Comparison of ENCODE assay signal across 20 cellular contexts in genomic region chr4:6468376-6468775, GRCh38. TPM values are rescaled to one million over a fixed set of nuclear protein-coding genes. Genes with fewer than 3 reads are reported as not detected.
DNase-seq lines count a peak whose midpoint lies in the region; ATAC-seq and TF ChIP-seq lines count a peak whose summit lies in the region.
"Had no signal": no experiment of that assay in that cellular context is flagged by ENCODE, and none has a peak within 500 bp of the region (broad histone marks: within the 10 kb centered on the region; RNA-seq: fewer than 3 reads in every experiment).

No MANE protein-coding gene starts in this region.

- in situ Hi-C loops in GM13976 (cut with MboI; ENCODE audit: low sequenced_read_pairs, unreplicated experiment), result no loop called here

- H3K4me3 ChIP-seq in HCT116 (replicated peaks in 1 of 2; ENCODE audit: low read depth in 1 of 2, low read length in 2 of 2), result no peak overlapping the region
- H3K4me3 ChIP-seq: MG63 had no signal

- H3K9me3 ChIP-seq in HCT116 (ENCODE audit: control insufficient read depth in 1 of 2, insufficient read depth in 1 of 2, low read depth in 1 of 2, low read length in 2 of 2), result no peaks in the 10 kb centered on the region
- H3K9me3 ChIP-seq: MG63 had no signal

- RAD21 ChIA-PET in HCT116 (lab: Charles Lee; ENCODE audit: low non-redundant PET in 1 of 2, low total read pairs in 2 of 2, uncharacterized antibody in 2 of 2, unreplicated experiment in 2 of 2), result no interaction called here

- no peak for TF ChIP-seq RAD21 in HCT116 (IDR thresholded peaks at IDR 0.05; ENCODE audit: low read depth)

- H3K27me3 ChIP-seq in HCT116 (ENCODE audit: insufficient read depth, low read length), result no peaks in the 10 kb centered on the region
- H3K27me3 ChIP-seq: MG63 had no signal

- peaks cover 5 to 26% of the 10 kb centered on the region in 2 experiments; a peak in 3 of 4 replicates for H3K4me1 ChIP-seq in HCT116 (ENCODE audit: control insufficient read depth in 1 of 2, insufficient read depth in 2 of 2, low read length in 2 of 2)

- no peaks in the 10 kb centered on the region for H3K36me3 ChIP-seq in HCT116 (ENCODE audit: control insufficient read depth in 1 of 2, insufficient read depth in 2 of 2, low read length in 2 of 2)
- H3K36me3 ChIP-seq: MG63 had no signal

- ATAC-seq in HCT116 (no peak), HG03571 (IDR thresholded peaks at IDR 0.05; ENCODE audit: unreplicated experiment) (no peak), GM19455 (IDR thresholded peaks at IDR 0.05; ENCODE audit: unreplicated experiment) (no peak)
- ATAC-seq: PC-3 had no signal

- H3K27ac ChIP-seq in HCT116 (ENCODE audit: low read depth, low read length), result no peak overlapping the region
- H3K27ac ChIP-seq: RWPE1 had no signal

- CTCF ChIA-PET in HCT116 (lab: Charles Lee), result no interaction called here

- H3K9me2 ChIP-seq in HCT116 (ENCODE audit: insufficient read depth), result no peaks in the 10 kb centered on the region

- intact Hi-C loops in HCT116 (cut with micrococcal nuclease) (loop anchor here (5.0 kb wide), 1 partner anchor 76 kb away; no protein-coding TSS in a partner anchor), posterior vena cava (cut with DNase I) (no loop called here)

- TF ChIP-seq CTCF in GM13976 (IDR thresholded peaks at IDR 0.05; ENCODE audit: borderline replicate concordance, control extremely low read depth, extremely low read depth, insufficient read depth, missing control alignments) (no peak), HCT116 (IDR thresholded peaks at IDR 0.05 in 2 of 3, conservative IDR thresholded peaks at IDR 0.05 in 1 of 3; ENCODE audit: borderline replicate concordance in 1 of 3, insufficient read depth in 1 of 3, low read depth in 2 of 3, low read length in 2 of 3) (no peak)

- no peak overlapping the region for H3K9ac ChIP-seq in HCT116 (ENCODE audit: low read length)

- BruUV-seq in HCT116 (replicated peaks; lab: Mats Ljungman, UMichigan), result TSS peak; percentile 15

- DNase-seq in GM13976 (ENCODE audit: low spot score) (peak; percentile 11), HCT116 (ENCODE audit: low read depth, low spot score) (no peak), ecto neural progenitor cell (ENCODE audit: low spot score) (peak; percentile 29), posterior vena cava (ENCODE audit: low spot score) (peak; percentile 35)
- no peak for DNase-seq in activated CD4-positive, CD25-positive, alpha-beta regulatory T cell treated with anti-CD3 and anti-CD28 coated beads, Interleukin-2, amount 50 U/mL, for 72 hours
- DNase-seq: ACHN, AML-193, DMS 273 treated with DMSO at 0.1 percent for 48 hours, GF-D8, H7, MG63, NCI-H1092, NCI-H146, NCI-H510A treated with DMSO at 0.1 percent for 48 hours, NCI-H82, PC-3 had no signal

- no peak overlapping the region for H2AFZ ChIP-seq in HCT116 (ENCODE audit: low read depth, low read length, poor library complexity, severe bottlenecking)

- H3K4me2 ChIP-seq in HCT116 (ENCODE audit: low read length), result no peak overlapping the region

- 0 out of 2 replicates have a peak, but pooled peaks cover 2% of the 10 kb centered on the region for H4K20me1 ChIP-seq in HCT116 (ENCODE audit: insufficient read depth)

- TF ChIP-seq POLR2A in HCT116 (IDR thresholded peaks at IDR 0.05; ENCODE audit: borderline replicate concordance, extremely low read depth, insufficient read depth, insufficient read length), result no peak

- POLR2A ChIA-PET in HCT116 (lab: Charles Lee), result no interaction called here

- H3K79me2 ChIP-seq in HCT116 (ENCODE audit: insufficient read depth, low read length), result peaks cover 52% of the 10 kb centered on the region

TF ChIP-seq in HCT116, 20 proteins besides CTCF, POLR2A, EP300 and RAD21:
- TF ChIP-seq EZH2phosphoT487 (IDR thresholded peaks at IDR 0.05; ENCODE audit: borderline replicate concordance), result no peak
- no peak for TF ChIP-seq REST (IDR thresholded peaks at IDR 0.05; ENCODE audit: low read depth)
- TF ChIP-seq EZH2 (IDR thresholded peaks at IDR 0.05), result no peak
- TF ChIP-seq POLR2AphosphoS5 (IDR thresholded peaks at IDR 0.05; ENCODE audit: low read depth, low read length), result no peak
- TF ChIP-seq SRF (IDR thresholded peaks at IDR 0.05; ENCODE audit: low read depth), result no peak
- TF ChIP-seq CBX3 (IDR thresholded peaks at IDR 0.05; ENCODE audit: low read depth), result no peak
- TF ChIP-seq FOSL1 (IDR thresholded peaks at IDR 0.05; ENCODE audit: low read depth), result no peak
- no peak for TF ChIP-seq JUND (IDR thresholded peaks at IDR 0.05)
- TF ChIP-seq MAX (IDR thresholded peaks at IDR 0.05), result no peak
- no peak for TF ChIP-seq TCF7L2 (IDR thresholded peaks at IDR 0.05; ENCODE audit: borderline replicate concordance, extremely low read depth, insufficient read depth, insufficient read length)
- TF ChIP-seq SIN3A (IDR thresholded peaks at IDR 0.05; ENCODE audit: low read depth), result no peak
- no peak for TF ChIP-seq ZBTB33 (IDR thresholded peaks at IDR 0.05; ENCODE audit: extremely low read depth, insufficient replicate concordance, low read length)
- no peak for TF ChIP-seq ZNF274 (IDR thresholded peaks at IDR 0.05; ENCODE audit: low read depth, low read length)
- no peak for TF ChIP-seq EGR1 (IDR thresholded peaks at IDR 0.05; ENCODE audit: low read depth)
- no peak for TF ChIP-seq ATF3 (IDR thresholded peaks at IDR 0.05)
- no peak for TF ChIP-seq ELF1 (IDR thresholded peaks at IDR 0.05; ENCODE audit: borderline replicate concordance, low read depth)
- no peak for TF ChIP-seq YY1 (IDR thresholded peaks at IDR 0.05; ENCODE audit: extremely low read depth, insufficient replicate concordance, low read depth, low read length)
- TF ChIP-seq CEBPB (IDR thresholded peaks at IDR 0.05; ENCODE audit: low read depth), result no peak
- no peak for TF ChIP-seq SP1 (IDR thresholded peaks at IDR 0.05; ENCODE audit: low read depth)

RNA-seq across cellular contexts. Expression of gene PPP2R2C, which starts 4.0 kb away (rescaled TPM):
- total RNA-seq in HCT116 (2021; ENCODE audit: unreplicated experiment) (32.9 TPM), posterior vena cava (10 to 100 TPM in 1 of 2 donors, 1 to 10 TPM in 1; 3.9 to 18.3 TPM)
- 29.6 and 33.6 TPM in 2 replicates for polyA plus RNA-seq in HCT116 (2012)
- polyA plus RNA-seq: CD14-positive monocyte had no signal

Comparison
In these comparisons a context has a peak if more than half of its experiments do, and no peak if none do; other contexts are left out.
1. DNase-seq: peak in GM13976 (single experiment), ecto neural progenitor cell (single experiment) and posterior vena cava (single experiment); none in HCT116 (single experiment) and activated CD4-positive, CD25-positive, alpha-beta regulatory T cell treated with anti-CD3 and anti-CD28 coated beads, Interleukin-2, amount 50 U/mL, for 72 hours (single experiment).